Comparison of ENCODE assay signal across 1 cellular context in genomic region chr1:3247521-3248031, GRCh38.
TF ChIP-seq lines count a peak whose summit lies in the region.

No MANE protein-coding gene starts in this region.

TF ChIP-seq in SK-N-SH treated with all-trans-retinoic acid at 6 μM for 48 hours, 23 proteins besides CTCF, POLR2A, EP300 and RAD21 (continued from another document):
- TF ChIP-seq CSRNP3 (CRISPR knock-in tag; IDR thresholded peaks at IDR 0.05) (no peak), PATZ1 (CRISPR knock-in tag; IDR thresholded peaks at IDR 0.05; ENCODE audit: borderline replicate concordance) (no peak), GLIS3 (CRISPR knock-in tag; IDR thresholded peaks at IDR 0.05) (no peak), SNAI2 (CRISPR knock-in tag; IDR thresholded peaks at IDR 0.05) (no peak), ZFP30 (CRISPR knock-in tag; IDR thresholded peaks at IDR 0.05) (no peak), ZFP3 (CRISPR knock-in tag; IDR thresholded peaks at IDR 0.05) (no peak), CSDC2 (CRISPR knock-in tag; IDR thresholded peaks at IDR 0.05) (no peak)
